8 cellular contexts compared by ENCODE assay signal in the genomic region with DNA sequence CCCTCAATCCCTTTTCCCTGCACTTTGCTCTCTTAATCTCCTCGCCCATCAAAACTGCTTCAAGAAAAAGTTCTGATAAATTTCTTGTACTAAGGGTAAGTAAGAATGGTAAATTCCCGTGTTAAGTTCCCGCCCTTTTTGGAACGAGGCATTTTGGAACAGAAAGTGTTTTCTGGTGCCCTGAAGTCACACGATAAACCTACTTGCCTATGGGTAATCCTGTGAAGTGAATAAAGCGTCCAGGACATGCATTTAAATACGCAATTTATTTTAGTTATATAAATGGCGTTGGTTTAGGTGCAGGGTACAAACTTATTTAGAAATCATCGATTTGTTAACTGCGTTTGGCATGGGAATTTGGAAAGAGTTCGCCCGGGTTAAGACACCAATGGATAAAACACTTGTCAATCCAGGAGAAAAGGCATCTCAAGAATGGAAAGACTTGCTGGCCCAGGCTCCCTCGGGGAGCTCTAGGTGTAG. TPM values are rescaled to one million over a fixed set of nuclear protein-coding genes. Genes with fewer than 3 reads are reported as not detected.
DNase-seq lines count a peak whose midpoint lies in the region; ATAC-seq, FAIRE-seq and TF ChIP-seq lines count a peak whose summit lies in the region.

No MANE protein-coding gene starts in this region.

- H3K36me3 ChIP-seq in CD8-positive, alpha-beta memory T cell (ENCODE audit: insufficient read depth, low read length) = no peaks in the 10 kb centered on the region
- no peaks in the 10 kb centered on the region for H3K36me3 ChIP-seq in astrocyte (ENCODE audit: insufficient read depth, low read length)
- H3K36me3 ChIP-seq in suprapubic skin = no peaks in the 10 kb centered on the region

- TF ChIP-seq EP300 in suprapubic skin (IDR thresholded peaks at IDR 0.05) = no peak

- no peak for TF ChIP-seq CTCF in LNCaP clone FGC (IDR thresholded peaks at IDR 0.05; ENCODE audit: control insufficient read depth, extremely low read depth, insufficient read depth)
- no peak for TF ChIP-seq CTCF in astrocyte (IDR thresholded peaks at IDR 0.05; ENCODE audit: insufficient read depth, low read depth, low read length)
- no peak for TF ChIP-seq CTCF in suprapubic skin (IDR thresholded peaks at IDR 0.05)

- peak overlapping the region; percentile 84 for H3K4me3 ChIP-seq in CD8-positive, alpha-beta memory T cell (ENCODE audit: low read length)
- peak overlapping the region; percentile 89 for H3K4me3 ChIP-seq in LNCaP clone FGC (ENCODE audit: low read depth, low read length)
- peak overlapping the region; percentile 85 for H3K4me3 ChIP-seq in astrocyte (ENCODE audit: insufficient read depth, low read depth, low read length)
- peak overlapping the region; percentile 84 for H3K4me3 ChIP-seq in suprapubic skin

- no peak for FAIRE-seq in astrocyte (lab: Jason Lieb, UNC)

- H3K4me2 ChIP-seq in astrocyte (ENCODE audit: low read length) = peak overlapping the region; percentile 97

- peak overlapping the region; percentile 100 for H3K9ac ChIP-seq in astrocyte (ENCODE audit: low read length)

- peak overlapping the region; percentile 97 for H2AFZ ChIP-seq in astrocyte (ENCODE audit: low read depth, low read length)

- H3K79me2 ChIP-seq in astrocyte (ENCODE audit: insufficient read depth, low read length) = peaks cover 40% of the 10 kb centered on the region

- CTCF ChIA-PET in CD8-positive, alpha-beta memory T cell (lab: Charles Lee) = interaction anchor here (0.7 to 1.8 kb wide), 7 partner anchors 29 to 251 kb away, joined by 3 to 5 read pairs (median 3); no protein-coding TSS in a partner anchor

- WGBS in suprapubic skin = 3% methylated on average over 13 of the region's 13 CpGs

- H3K9me3 ChIP-seq in CD8-positive, alpha-beta memory T cell (ENCODE audit: low read length) = no peaks in the 10 kb centered on the region
- no peaks in the 10 kb centered on the region for H3K9me3 ChIP-seq in astrocyte (ENCODE audit: insufficient read depth, low read depth, low read length)
- H3K9me3 ChIP-seq in suprapubic skin = no peaks in the 10 kb centered on the region

- peak overlapping the region; percentile 88 for H3K27ac ChIP-seq in CD8-positive, alpha-beta memory T cell (ENCODE audit: low read depth, low read length)
- peak overlapping the region; percentile 96 for H3K27ac ChIP-seq in astrocyte (ENCODE audit: low read depth, low read length)
- H3K27ac ChIP-seq in suprapubic skin = peak overlapping the region; percentile 97

- H3K4me1 ChIP-seq in CD8-positive, alpha-beta memory T cell (ENCODE audit: insufficient read depth, low read length) = peaks cover 24% of the 10 kb centered on the region
- H3K4me1 ChIP-seq in astrocyte (ENCODE audit: insufficient read depth, low read length) = peaks cover 22% of the 10 kb centered on the region
- peaks cover 35% of the 10 kb centered on the region for H3K4me1 ChIP-seq in suprapubic skin

- H3K4me3 Mint-ChIP-seq in CD8-positive, alpha-beta memory T cell = peak overlapping the region; percentile 91 to 96 (median 95)
- H3K4me3 Mint-ChIP-seq in astrocyte (ENCODE audit: unreplicated experiment) = peak overlapping the region; percentile 84

- no peaks in the 10 kb centered on the region for H3K9me3 Mint-ChIP-seq in CD8-positive, alpha-beta memory T cell
- H3K9me3 Mint-ChIP-seq in astrocyte (ENCODE audit: unreplicated experiment) = no peaks in the 10 kb centered on the region

- no peak for DNase-seq in CD8-positive, alpha-beta memory T cell
- DNase-seq in LNCaP clone FGC (ENCODE audit: low read depth) = no peak
- peak; percentile 39 for DNase-seq in astrocyte (ENCODE audit: low read depth)
- DNase-seq in iris pigment epithelial cell (ENCODE audit: low read depth) = peak; percentile 36
- no peak for DNase-seq in suprapubic skin (ENCODE audit: low spot score in 2 of 2)
- no peak for DNase-seq in effector CD4-positive, alpha-beta T cell

- H3K27ac Mint-ChIP-seq in CD8-positive, alpha-beta memory T cell = peak overlapping the region; percentile 89 to 98 (median 96)
- H3K27ac Mint-ChIP-seq in astrocyte (ENCODE audit: unreplicated experiment) = peak overlapping the region; percentile 96

- peaks cover 0 to 36% (median 4%) of the 10 kb centered on the region in 3 donors for H3K36me3 Mint-ChIP-seq in CD8-positive, alpha-beta memory T cell
- peaks cover 3% of the 10 kb centered on the region for H3K36me3 Mint-ChIP-seq in astrocyte (ENCODE audit: low read depth, unreplicated experiment)

- POLR2A ChIA-PET in CD8-positive, alpha-beta memory T cell (lab: Charles Lee) = interaction anchor here (0.6 to 3.6 kb wide), 23 partner anchors 16 to 278 kb away, joined by 3 to 28 read pairs (median 6); a partner anchor contains a TSS

- H3K27me3 Mint-ChIP-seq in CD8-positive, alpha-beta memory T cell = no peaks in the 10 kb centered on the region
- H3K27me3 Mint-ChIP-seq in astrocyte (ENCODE audit: low read depth, unreplicated experiment) = no peaks in the 10 kb centered on the region

- no peak for TF ChIP-seq POLR2A in suprapubic skin (IDR thresholded peaks at IDR 0.05)

- peaks cover 37% of the 10 kb centered on the region for H4K20me1 ChIP-seq in astrocyte (ENCODE audit: insufficient read depth, low read length)

- H3K4me1 Mint-ChIP-seq in CD8-positive, alpha-beta memory T cell = peaks cover 32 to 46% (median 44%) of the 10 kb centered on the region in 3 donors
- peaks cover 24% of the 10 kb centered on the region for H3K4me1 Mint-ChIP-seq in astrocyte (ENCODE audit: low read depth, unreplicated experiment)

- H3K27me3 ChIP-seq in CD8-positive, alpha-beta memory T cell (ENCODE audit: insufficient read depth, low read length, poor library complexity, severe bottlenecking) = no peaks in the 10 kb centered on the region
- H3K27me3 ChIP-seq in astrocyte (ENCODE audit: insufficient read depth, low read length) (no peaks in the 10 kb centered on the region), suprapubic skin (no peaks in the 10 kb centered on the region)

- no peak for ATAC-seq in GM18498 (IDR thresholded peaks at IDR 0.05; ENCODE audit: unreplicated experiment)
- ATAC-seq in HG02884 (IDR thresholded peaks at IDR 0.05; ENCODE audit: unreplicated experiment) = no peak

RNA-seq across cellular contexts. Expression of a gene that starts 0.7 kb away (rescaled TPM):
- 100 to 1,000 TPM; 271 to 281 TPM for total RNA-seq in CD8-positive, alpha-beta memory T cell
- 589 TPM for polyA plus RNA-seq in CD8-positive, alpha-beta memory T cell
- total RNA-seq in astrocyte (209 and 216 TPM in 2 replicates), suprapubic skin (100 to 1,000 TPM in 3 of 4 donors, 10 to 100 TPM in 1; 95.2 to 154 (median 115) TPM)

Comparison
In these comparisons a context has a peak if more than half of its experiments do, and no peak if none do; other contexts are left out.
1. DNase-seq: peak in astrocyte (single experiment) and iris pigment epithelial cell (single experiment); none in CD8-positive, alpha-beta memory T cell (0 of 5), LNCaP clone FGC (single experiment), suprapubic skin (0 of 2) and effector CD4-positive, alpha-beta T cell (single experiment).
2. Peak in every context shown above with its lines, with median percentiles within 50 percentile points of each other: H3K27ac ChIP-seq and H3K4me3 ChIP-seq.